ENCODE assay signal across 22 cellular contexts in genomic region chr15:101764669-101765339, GRCh38. TPM values are rescaled to one million over a fixed set of nuclear protein-coding genes. Genes with fewer than 3 reads are reported as not detected.
"Had no signal": no experiment of that assay in that cellular context is flagged by ENCODE, and none has a peak within 500 bp of the region (broad histone marks: within the 10 kb centered on the region; RNA-seq: fewer than 3 reads in every experiment).

No MANE protein-coding gene starts in this region.

RNA-seq across cellular contexts. Expression of gene OR4F6, which starts 38.5 kb away (rescaled TPM):
- total RNA-seq: activated B cell treated with CpG ODN at 0.5 μM for 24 hours; activated CD4-positive, alpha-beta T cell treated with anti-CD3 and anti-CD28 coated beads for 36 hours; activated CD8-positive, alpha-beta memory T cell treated with anti-CD3 and anti-CD28 coated beads for 36 hours; activated T-cell treated with anti-CD3 and anti-CD28 coated beads, Interleukin-2, amount 50 U/mL, for 4 hours; activated T-helper 2 cell treated with anti-CD3 and anti-CD28 coated beads, Interferon-gamma antibody, Interleukin-2, Interleukin-4, amounts not matched to agents 10 μg/mL and 5 μg/mL and 100 μg/mL, durations not matched to agents 14 hours and 24 hours and 36 hours; bronchial epithelial cell; colonic mucosa; endothelial cell of umbilical vein; esophagus mucosa; kidney; liver; mucosa of descending colon; naive thymus-derived CD4-positive, alpha-beta T cell; neural crest cell; omental fat pad; progenitor cell of endocrine pancreas; right atrium auricular region; skeletal muscle tissue; subcutaneous adipose tissue; upper lobe of left lung had no signal
- polyA plus RNA-seq: endothelial cell of umbilical vein; liver; naive thymus-derived CD4-positive, alpha-beta T cell; thymus had no signal

RNA-seq across cellular contexts. Expression of gene OR4F15, which starts 47.2 kb away (rescaled TPM):
- total RNA-seq: activated B cell treated with CpG ODN at 0.5 μM for 24 hours; activated CD4-positive, alpha-beta T cell treated with anti-CD3 and anti-CD28 coated beads for 36 hours; activated CD8-positive, alpha-beta memory T cell treated with anti-CD3 and anti-CD28 coated beads for 36 hours; activated T-cell treated with anti-CD3 and anti-CD28 coated beads, Interleukin-2, amount 50 U/mL, for 4 hours; activated T-helper 2 cell treated with anti-CD3 and anti-CD28 coated beads, Interferon-gamma antibody, Interleukin-2, Interleukin-4, amounts not matched to agents 10 μg/mL and 5 μg/mL and 100 μg/mL, durations not matched to agents 14 hours and 24 hours and 36 hours; bronchial epithelial cell; colonic mucosa; dorsolateral prefrontal cortex; endothelial cell of umbilical vein; esophagus mucosa; liver; mucosa of descending colon; neural crest cell; omental fat pad; progenitor cell of endocrine pancreas; right atrium auricular region; skeletal muscle tissue; subcutaneous adipose tissue; upper lobe of left lung had no signal
- polyA plus RNA-seq: endothelial cell of umbilical vein; liver; naive thymus-derived CD4-positive, alpha-beta T cell had no signal
